8 cellular contexts compared by ENCODE assay signal in the genomic region with DNA sequence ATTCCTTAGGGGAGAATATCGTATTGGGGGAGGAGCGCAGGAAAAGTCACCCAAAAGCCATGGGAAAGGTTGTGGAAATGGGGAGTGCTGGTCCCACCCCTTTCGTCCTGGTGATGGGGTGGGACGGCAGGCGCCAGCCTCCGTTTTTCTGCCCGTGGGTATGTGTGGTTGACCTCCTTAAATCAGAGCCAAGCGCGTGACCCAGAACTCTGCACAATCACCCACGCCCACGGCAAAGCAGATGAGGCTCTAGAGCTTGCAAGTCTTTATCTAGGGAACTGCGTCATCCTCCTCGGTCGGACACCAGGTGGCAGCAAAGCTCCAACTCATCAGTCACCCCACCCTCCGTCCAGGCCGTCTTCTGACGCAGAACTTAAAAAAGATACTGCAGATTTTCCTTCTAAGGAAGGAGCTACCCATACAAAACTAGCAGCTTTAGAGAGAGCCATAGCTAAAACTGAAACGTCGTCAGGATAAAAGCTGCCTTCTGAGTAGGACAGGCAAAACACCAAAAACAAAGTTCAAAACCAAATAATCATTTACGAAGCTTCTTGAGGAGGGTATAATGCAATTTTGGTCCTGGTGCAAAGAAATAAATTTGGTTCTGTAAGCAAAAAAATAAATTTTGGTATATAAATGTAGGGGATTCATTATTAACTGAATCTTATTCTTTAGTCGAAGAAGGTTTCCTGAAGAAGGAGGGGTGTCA.
A peak's percentile ranks its signal among the peaks of the same experiment; 100 is the strongest.
DNase-seq lines count a peak whose midpoint lies in the region; ATAC-seq, FAIRE-seq and TF ChIP-seq lines count a peak whose summit lies in the region.

No MANE protein-coding gene starts in this region.

- DNase-seq in Ammon's horn (ENCODE audit: low spot score) (peak; percentile 97), GM19239 (ENCODE audit: insufficient read length, low spot score) (peak; percentile 15), NCI-H524 (lab: John Stamatoyannopoulos, UW) (peak; percentile 40 to 78), dedifferentiated amniotic fluid mesenchymal stem cell (ENCODE audit: extremely low spot score) (peak; percentile 92), HepG2 (ENCODE audit: low spot score) (peak; percentile 52)
- DNase-seq in activated CD4-positive, alpha-beta T cell treated with anti-CD3 and anti-CD28 coated beads, Interleukin-2, amount 10 ng/mL, durations not matched to agents 7 days and 5 days: peak; percentile 89
- peak; percentile 84 to 91 for DNase-seq in stimulated activated CD4-positive, alpha-beta T cell treated with anti-CD3 and anti-CD28 coated beads, Interleukin-4, amount 100 ng/mL, for 4 hours

- no peak overlapping the region for H3K9ac ChIP-seq in HepG2 (ENCODE audit: insufficient read depth, low read depth, low read length)

- peaks cover 55% of the 10 kb centered on the region for H3K4me1 Mint-ChIP-seq in activated CD4-positive, alpha-beta T cell treated with anti-CD3 and anti-CD28 coated beads, Interleukin-2, amount 10 ng/mL, durations not matched to agents 7 days and 5 days

- TF ChIP-seq RAD21 in HepG2 (CRISPR knock-in tag; IDR thresholded peaks at IDR 0.05): peak; percentile 81

- CTCF ChIA-PET in activated CD4-positive, alpha-beta T cell treated with anti-CD3 and anti-CD28 coated beads, Interleukin-2, amount 10 ng/mL, durations not matched to agents 7 days and 5 days (lab: Charles Lee): interaction anchor here (0.6 to 3.9 kb wide), 55 partner anchors 9 to 1025 kb away, joined by 3 to 79 read pairs (median 4); a partner anchor contains a TSS
- CTCF ChIA-PET in HepG2 (lab: Yijun Ruan, JAX; ENCODE audit: low intra/inter-chr PET ratio, low total read pairs): interaction anchor here (0.9 to 1.7 kb wide), 4 partner anchors 23 to 203 kb away, joined by 4 to 6 read pairs (median 4); no protein-coding TSS in a partner anchor

- H3K4me3 ChIP-seq in HepG2 (replicated peaks in 1 of 3; ENCODE audit: insufficient read depth in 1 of 3, low read depth in 2 of 3, low read length in 3 of 3): peak overlapping the region; percentile 31 to 62 (median 48); a peak in 5 of 6 replicates

- H3K9me3 Mint-ChIP-seq in activated CD4-positive, alpha-beta T cell treated with anti-CD3 and anti-CD28 coated beads, Interleukin-2, amount 10 ng/mL, durations not matched to agents 7 days and 5 days: peaks cover 2% of the 10 kb centered on the region

- in situ Hi-C loops in HepG2 (cut with HindIII; ENCODE audit: extremely low pct_ligation_motif_present, low pct_unique_long_range_greater_than_20kb): loop anchor here (10.0 kb wide), 1 partner anchor 242 kb away; no protein-coding TSS in a partner anchor

- no peak for TF ChIP-seq EP300 in HepG2 (IDR thresholded peaks at IDR 0.05; ENCODE audit: low read depth in 2 of 2, low read length in 2 of 2)
- TF ChIP-seq EP300 in HepG2 (CRISPR knock-in tag; IDR thresholded peaks at IDR 0.05; ENCODE audit: borderline replicate concordance): no peak

- H3K36me3 Mint-ChIP-seq in activated CD4-positive, alpha-beta T cell treated with anti-CD3 and anti-CD28 coated beads, Interleukin-2, amount 10 ng/mL, durations not matched to agents 7 days and 5 days (ENCODE audit: low read depth): peaks cover 8% of the 10 kb centered on the region

- peak; percentile 87 for FAIRE-seq in GM19239 (lab: Jason Lieb, UNC)
- no peak for FAIRE-seq in HepG2 (lab: Jason Lieb, UNC)

- no peaks in the 10 kb centered on the region for H3K79me2 ChIP-seq in HepG2 (ENCODE audit: insufficient read depth, low read length)

- peak; percentile 94 for TF ChIP-seq CTCF in HepG2 (CRISPR knock-in tag; IDR thresholded peaks at IDR 0.05)

- H4K20me1 ChIP-seq in HepG2 (ENCODE audit: insufficient read depth, low read length): no peaks in the 10 kb centered on the region

- no peak for TF ChIP-seq POLR2A in HepG2 (IDR thresholded peaks at IDR 0.05; ENCODE audit: insufficient read depth in 1 of 2, low read depth in 2 of 2, low read length in 2 of 2)

- no peaks in the 10 kb centered on the region for H3K27me3 Mint-ChIP-seq in activated CD4-positive, alpha-beta T cell treated with anti-CD3 and anti-CD28 coated beads, Interleukin-2, amount 10 ng/mL, durations not matched to agents 7 days and 5 days

- no TSS peak for BruUV-seq in HepG2 (replicated peaks; lab: Mats Ljungman, UMichigan)

- no peaks in the 10 kb centered on the region for H3K36me3 ChIP-seq in HepG2 (replicated peaks in 1 of 2; ENCODE audit: control insufficient read depth in 1 of 2, insufficient read depth in 2 of 2, low read length in 2 of 2)

- H3K27me3 ChIP-seq in HepG2 (ENCODE audit: control insufficient read depth in 1 of 2, insufficient read depth in 2 of 2, low read length in 2 of 2): no peaks in the 10 kb centered on the region; a peak in 1 of 5 replicates

- H3K9me3 ChIP-seq in HepG2 (ENCODE audit: low read length): no peaks in the 10 kb centered on the region

- POLR2A ChIA-PET in activated CD4-positive, alpha-beta T cell treated with anti-CD3 and anti-CD28 coated beads, Interleukin-2, amount 10 ng/mL, durations not matched to agents 7 days and 5 days (lab: Charles Lee): interaction anchor here (0.7 to 1.0 kb wide), 2 partner anchors 24 to 94 kb away, joined by 3 read pairs; no protein-coding TSS in a partner anchor
- POLR2A ChIA-PET in HepG2 (lab: Yijun Ruan, JAX): interaction anchor here (0.6 to 2.1 kb wide), 4 partner anchors 12 to 767 kb away, joined by 3 to 15 read pairs (median 4); no protein-coding TSS in a partner anchor

- peak; percentile 93 for ATAC-seq in HG03460 (IDR thresholded peaks at IDR 0.05; ENCODE audit: unreplicated experiment)
- peak; percentile 94 for ATAC-seq in HepG2

- H2AFZ ChIP-seq in HepG2 (ENCODE audit: low read length): peak overlapping the region; percentile 88

- 9% methylated on average over 19 of the region's 21 CpGs for WGBS in HepG2 (ENCODE audit: low lambda C conversion rate)

- peaks cover 14% of the 10 kb centered on the region for H3K4me1 ChIP-seq in HepG2 (ENCODE audit: insufficient read depth, low read length)

- H3K27ac ChIP-seq in HepG2 (ENCODE audit: extremely low read length, insufficient read depth, low read length): no peak overlapping the region

- intact Hi-C loops in HepG2 (cut with micrococcal nuclease; ENCODE audit: unreplicated experiment): loop anchor here (1.0 kb wide), 2 partner anchors 23 to 97 kb away; no protein-coding TSS in a partner anchor

- peak overlapping the region; percentile 87 for H3K4me2 ChIP-seq in HepG2 (ENCODE audit: low read depth, low read length)

- H3K4me3 Mint-ChIP-seq in activated CD4-positive, alpha-beta T cell treated with anti-CD3 and anti-CD28 coated beads, Interleukin-2, amount 10 ng/mL, durations not matched to agents 7 days and 5 days: no peak overlapping the region

- peak overlapping the region; percentile 72 for H3K27ac Mint-ChIP-seq in activated CD4-positive, alpha-beta T cell treated with anti-CD3 and anti-CD28 coated beads, Interleukin-2, amount 10 ng/mL, durations not matched to agents 7 days and 5 days

TF ChIP-seq in HepG2, 621 proteins besides CTCF, POLR2A, EP300 and RAD21 (continues in another document):
- no peak for TF ChIP-seq BHLHE40 (IDR thresholded peaks at IDR 0.05; ENCODE audit: low read length)
- TF ChIP-seq, protein P1, sequence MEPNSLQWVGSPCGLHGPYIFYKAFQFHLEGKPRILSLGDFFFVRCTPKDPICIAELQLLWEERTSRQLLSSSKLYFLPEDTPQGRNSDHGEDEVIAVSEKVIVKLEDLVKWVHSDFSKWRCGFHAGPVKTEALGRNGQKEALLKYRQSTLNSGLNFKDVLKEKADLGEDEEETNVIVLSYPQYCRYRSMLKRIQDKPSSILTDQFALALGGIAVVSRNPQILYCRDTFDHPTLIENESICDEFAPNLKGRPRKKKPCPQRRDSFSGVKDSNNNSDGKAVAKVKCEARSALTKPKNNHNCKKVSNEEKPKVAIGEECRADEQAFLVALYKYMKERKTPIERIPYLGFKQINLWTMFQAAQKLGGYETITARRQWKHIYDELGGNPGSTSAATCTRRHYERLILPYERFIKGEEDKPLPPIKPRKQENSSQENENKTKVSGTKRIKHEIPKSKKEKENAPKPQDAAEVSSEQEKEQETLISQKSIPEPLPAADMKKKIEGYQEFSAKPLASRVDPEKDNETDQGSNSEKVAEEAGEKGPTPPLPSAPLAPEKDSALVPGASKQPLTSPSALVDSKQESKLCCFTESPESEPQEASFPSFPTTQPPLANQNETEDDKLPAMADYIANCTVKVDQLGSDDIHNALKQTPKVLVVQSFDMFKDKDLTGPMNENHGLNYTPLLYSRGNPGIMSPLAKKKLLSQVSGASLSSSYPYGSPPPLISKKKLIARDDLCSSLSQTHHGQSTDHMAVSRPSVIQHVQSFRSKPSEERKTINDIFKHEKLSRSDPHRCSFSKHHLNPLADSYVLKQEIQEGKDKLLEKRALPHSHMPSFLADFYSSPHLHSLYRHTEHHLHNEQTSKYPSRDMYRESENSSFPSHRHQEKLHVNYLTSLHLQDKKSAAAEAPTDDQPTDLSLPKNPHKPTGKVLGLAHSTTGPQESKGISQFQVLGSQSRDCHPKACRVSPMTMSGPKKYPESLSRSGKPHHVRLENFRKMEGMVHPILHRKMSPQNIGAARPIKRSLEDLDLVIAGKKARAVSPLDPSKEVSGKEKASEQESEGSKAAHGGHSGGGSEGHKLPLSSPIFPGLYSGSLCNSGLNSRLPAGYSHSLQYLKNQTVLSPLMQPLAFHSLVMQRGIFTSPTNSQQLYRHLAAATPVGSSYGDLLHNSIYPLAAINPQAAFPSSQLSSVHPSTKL (CRISPR knock-in tag; IDR thresholded peaks at IDR 0.05): peak; percentile 21; the same call in 1 of the 2 replicates
- TF ChIP-seq, protein P2, sequence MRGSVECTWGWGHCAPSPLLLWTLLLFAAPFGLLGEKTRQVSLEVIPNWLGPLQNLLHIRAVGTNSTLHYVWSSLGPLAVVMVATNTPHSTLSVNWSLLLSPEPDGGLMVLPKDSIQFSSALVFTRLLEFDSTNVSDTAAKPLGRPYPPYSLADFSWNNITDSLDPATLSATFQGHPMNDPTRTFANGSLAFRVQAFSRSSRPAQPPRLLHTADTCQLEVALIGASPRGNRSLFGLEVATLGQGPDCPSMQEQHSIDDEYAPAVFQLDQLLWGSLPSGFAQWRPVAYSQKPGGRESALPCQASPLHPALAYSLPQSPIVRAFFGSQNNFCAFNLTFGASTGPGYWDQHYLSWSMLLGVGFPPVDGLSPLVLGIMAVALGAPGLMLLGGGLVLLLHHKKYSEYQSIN (CRISPR knock-in tag; IDR thresholded peaks at IDR 0.05; ENCODE audit: borderline replicate concordance): no peak
- no peak for TF ChIP-seq ZNF430 (CRISPR knock-in tag; IDR thresholded peaks at IDR 0.05)
- TF ChIP-seq BRD4 (CRISPR knock-in tag; IDR thresholded peaks at IDR 0.05): no peak
- TF ChIP-seq ZNF83 (CRISPR knock-in tag; IDR thresholded peaks at IDR 0.05; ENCODE audit: borderline replicate concordance): no peak
- TF ChIP-seq, protein P3, sequence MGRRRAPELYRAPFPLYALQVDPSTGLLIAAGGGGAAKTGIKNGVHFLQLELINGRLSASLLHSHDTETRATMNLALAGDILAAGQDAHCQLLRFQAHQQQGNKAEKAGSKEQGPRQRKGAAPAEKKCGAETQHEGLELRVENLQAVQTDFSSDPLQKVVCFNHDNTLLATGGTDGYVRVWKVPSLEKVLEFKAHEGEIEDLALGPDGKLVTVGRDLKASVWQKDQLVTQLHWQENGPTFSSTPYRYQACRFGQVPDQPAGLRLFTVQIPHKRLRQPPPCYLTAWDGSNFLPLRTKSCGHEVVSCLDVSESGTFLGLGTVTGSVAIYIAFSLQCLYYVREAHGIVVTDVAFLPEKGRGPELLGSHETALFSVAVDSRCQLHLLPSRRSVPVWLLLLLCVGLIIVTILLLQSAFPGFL (CRISPR knock-in tag; IDR thresholded peaks at IDR 0.05): no peak

Comparison
In these comparisons a context has a peak if more than half of its experiments do, and no peak if none do; other contexts are left out.
1. DNase-seq: peak in every context shown above with its lines; median percentile 97 in Ammon's horn; 92 in dedifferentiated amniotic fluid mesenchymal stem cell; 89 in activated CD4-positive, alpha-beta T cell treated with anti-CD3 and anti-CD28 coated beads, Interleukin-2, amount 10 ng/mL, durations not matched to agents 7 days and 5 days; 88 in stimulated activated CD4-positive, alpha-beta T cell treated with anti-CD3 and anti-CD28 coated beads, Interleukin-4, amount 100 ng/mL, for 4 hours; 59 in NCI-H524; 52 in HepG2; 15 in GM19239.